8 cellular contexts compared by ENCODE assay signal in the genomic region with DNA sequence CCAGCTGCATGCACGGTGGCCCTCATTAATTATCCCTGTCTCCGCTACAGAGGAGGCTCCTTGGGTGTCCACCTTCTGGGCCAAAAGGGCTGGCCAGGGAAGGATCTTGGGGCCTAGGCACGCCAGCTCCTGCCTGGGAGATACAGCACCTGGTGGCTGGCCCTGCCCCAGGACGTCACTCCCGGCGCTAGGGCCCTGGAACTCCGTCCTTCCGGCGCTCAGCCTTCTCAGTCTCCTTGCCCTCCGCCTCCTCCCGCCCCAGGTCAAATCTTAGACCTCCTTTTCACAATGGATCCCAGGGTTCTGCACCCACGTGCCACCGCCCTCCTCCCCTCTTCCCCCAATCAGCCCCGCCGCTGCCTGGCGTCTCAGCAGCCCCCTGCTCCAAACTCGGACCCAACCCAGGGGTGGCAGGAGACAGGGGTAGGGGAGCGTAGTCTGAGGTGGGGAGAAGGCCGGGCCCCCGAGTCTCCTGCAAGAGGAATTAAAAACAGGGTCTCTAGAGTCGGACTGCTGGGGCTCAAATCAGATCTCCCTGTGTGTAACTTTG. TPM values are rescaled to one million over a fixed set of nuclear protein-coding genes. Genes with fewer than 3 reads are reported as not detected.
A peak's percentile ranks its signal among the peaks of the same experiment; 100 is the strongest.
DNase-seq lines count a peak whose midpoint lies in the region; ATAC-seq and TF ChIP-seq lines count a peak whose summit lies in the region.

No MANE protein-coding gene starts in this region.

- H3K4me1 ChIP-seq in osteoblast (ENCODE audit: insufficient read depth, low read length) (peaks cover 29% of the 10 kb centered on the region), upper lobe of right lung (peaks cover 38% of the 10 kb centered on the region)

- H4K20me1 ChIP-seq in osteoblast (ENCODE audit: insufficient read depth, low read length) = peaks cover 49% of the 10 kb centered on the region

- H3K27ac ChIP-seq in osteoblast (ENCODE audit: low read depth, low read length) = peak overlapping the region; percentile 60
- peak overlapping the region; percentile 82 for H3K27ac ChIP-seq in upper lobe of right lung

- H3K36me3 ChIP-seq in osteoblast (ENCODE audit: insufficient read depth, low read length) (no peaks in the 10 kb centered on the region), upper lobe of right lung (no peaks in the 10 kb centered on the region)

- H3K4me2 ChIP-seq in osteoblast (ENCODE audit: insufficient read depth, low read length) = peak overlapping the region; percentile 89

- peak overlapping the region; percentile 93 for H3K4me3 Mint-ChIP-seq in activated naive CD4-positive, alpha-beta T cell treated with anti-CD3 and anti-CD28 coated beads, Interleukin-2, amount 50 U/mL, for 24 hours
- peak overlapping the region; percentile 92 for H3K4me3 Mint-ChIP-seq in glutamatergic neuron (ENCODE audit: unreplicated experiment)

- no peaks in the 10 kb centered on the region for H3K27me3 Mint-ChIP-seq in activated naive CD4-positive, alpha-beta T cell treated with anti-CD3 and anti-CD28 coated beads, Interleukin-2, amount 50 U/mL, for 24 hours
- H3K27me3 Mint-ChIP-seq in glutamatergic neuron (ENCODE audit: unreplicated experiment) = peaks cover 4% of the 10 kb centered on the region

- peak overlapping the region; percentile 81 for H3K27ac Mint-ChIP-seq in activated naive CD4-positive, alpha-beta T cell treated with anti-CD3 and anti-CD28 coated beads, Interleukin-2, amount 50 U/mL, for 24 hours
- peak overlapping the region; percentile 89 for H3K27ac Mint-ChIP-seq in glutamatergic neuron (ENCODE audit: unreplicated experiment)

- DNase-seq in Ammon's horn (ENCODE audit: low spot score) = peak; percentile 60
- DNase-seq in RPMI8226 = peak; percentile 87
- DNase-seq in glutamatergic neuron = peak; percentile 76
- DNase-seq in osteoblast (ENCODE audit: insufficient read length, low spot score, missing footprints) = peak; percentile 97
- DNase-seq in upper lobe of right lung = peak; percentile 91

- no peaks in the 10 kb centered on the region for H3K27me3 ChIP-seq in osteoblast (ENCODE audit: insufficient read depth, low read length)
- H3K27me3 ChIP-seq in upper lobe of right lung = no peaks in the 10 kb centered on the region

- intact Hi-C loops in upper lobe of right lung (cut with DNase I) = no loop called here

- H3K4me3 ChIP-seq in osteoblast (ENCODE audit: insufficient read depth, low read length) = peak overlapping the region; percentile 97
- peak overlapping the region; percentile 97 for H3K4me3 ChIP-seq in upper lobe of right lung

- peaks cover 58% of the 10 kb centered on the region for H3K79me2 ChIP-seq in osteoblast (ENCODE audit: insufficient read depth, low read length)

- peak overlapping the region; percentile 59 for H2AFZ ChIP-seq in osteoblast (ENCODE audit: low read length)

- ATAC-seq in GM18907 (IDR thresholded peaks at IDR 0.05; ENCODE audit: unreplicated experiment) (peak; percentile 55), HG03196 (IDR thresholded peaks at IDR 0.05; ENCODE audit: unreplicated experiment) (peak; percentile 48), upper lobe of right lung (peak; percentile 75)

- H3K9me3 Mint-ChIP-seq in activated naive CD4-positive, alpha-beta T cell treated with anti-CD3 and anti-CD28 coated beads, Interleukin-2, amount 50 U/mL, for 24 hours = no peaks in the 10 kb centered on the region
- peaks cover 11% of the 10 kb centered on the region for H3K9me3 Mint-ChIP-seq in glutamatergic neuron (ENCODE audit: unreplicated experiment)

- no peaks in the 10 kb centered on the region for H3K36me3 Mint-ChIP-seq in activated naive CD4-positive, alpha-beta T cell treated with anti-CD3 and anti-CD28 coated beads, Interleukin-2, amount 50 U/mL, for 24 hours
- no peaks in the 10 kb centered on the region for H3K36me3 Mint-ChIP-seq in glutamatergic neuron (ENCODE audit: unreplicated experiment)

- no peak for TF ChIP-seq CTCF in glutamatergic neuron (IDR thresholded peaks at IDR 0.05; ENCODE audit: partially characterized antibody, unreplicated experiment)
- TF ChIP-seq CTCF in osteoblast (IDR thresholded peaks at IDR 0.05; ENCODE audit: extremely low read depth, low read depth, low read length) = no peak
- TF ChIP-seq CTCF in upper lobe of right lung (IDR thresholded peaks at IDR 0.05) = no peak

- H3K4me1 Mint-ChIP-seq in activated naive CD4-positive, alpha-beta T cell treated with anti-CD3 and anti-CD28 coated beads, Interleukin-2, amount 50 U/mL, for 24 hours = peaks cover 40% of the 10 kb centered on the region
- peaks cover 24% of the 10 kb centered on the region for H3K4me1 Mint-ChIP-seq in glutamatergic neuron (ENCODE audit: low read depth, unreplicated experiment)

- H3K9me3 ChIP-seq in osteoblast (ENCODE audit: low read depth, low read length) (no peaks in the 10 kb centered on the region), upper lobe of right lung (no peaks in the 10 kb centered on the region)

RNA-seq across cellular contexts. Expression of gene TKT, which starts 0.9 kb away (rescaled TPM):
- 265 TPM for total RNA-seq in glutamatergic neuron (ENCODE audit: unreplicated experiment)
- 413 and 453 TPM in 2 replicates for total RNA-seq in osteoblast
- total RNA-seq in upper lobe of right lung = 432 TPM

Comparison
In these comparisons a context has a peak if more than half of its experiments do, and no peak if none do; other contexts are left out.
1. Peak in every context shown above with its lines: DNase-seq, ATAC-seq, H3K4me3 ChIP-seq and H3K27ac ChIP-seq.